29 cellular contexts compared by ENCODE assay signal in the genomic region with DNA sequence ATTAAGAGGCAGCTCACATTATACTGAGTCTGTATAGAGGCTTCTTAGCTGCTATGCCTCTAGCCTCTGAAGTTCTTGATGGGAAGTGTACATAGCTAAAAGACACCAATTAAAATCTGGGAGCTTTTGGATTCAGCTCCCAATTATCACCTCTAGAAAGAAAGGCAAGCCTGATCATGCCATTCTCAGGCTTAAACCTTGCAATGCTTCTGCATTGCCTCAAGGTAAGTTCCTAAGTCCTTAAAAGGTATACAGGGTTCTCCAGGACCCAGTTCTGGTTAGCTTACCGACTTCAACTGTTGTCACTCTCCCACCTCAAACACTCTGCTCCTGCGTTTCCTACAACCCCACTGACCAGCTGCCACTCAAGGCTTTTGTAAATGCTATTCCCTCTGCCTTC. TPM values are rescaled to one million over a fixed set of nuclear protein-coding genes. Genes with fewer than 3 reads are reported as not detected.
"Had no signal": no experiment of that assay in that cellular context is flagged by ENCODE, and none has a peak within 500 bp of the region (broad histone marks: within the 10 kb centered on the region; RNA-seq: fewer than 3 reads in every experiment).

No MANE protein-coding gene starts in this region.

- H3K36me3 Mint-ChIP-seq: activated naive CD4-positive, alpha-beta T cell treated with anti-CD3 and anti-CD28 coated beads, Interleukin-2, amount 50 U/mL, for 24 hours; naive thymus-derived CD8-positive, alpha-beta T cell; stimulated activated memory B cell treated with anti-CD40 and anti-IgM and Interleukin-4, amounts not matched to agents 10 μg/mL and 1 μg/mL and 100 μg/mL, for 72 hours had no signal

- H3K27ac ChIP-seq: parathyroid adenoma, psoas muscle, sigmoid colon, tibial artery had no signal

- H3K27ac Mint-ChIP-seq: activated CD4-positive, alpha-beta memory T cell treated with anti-CD3 and anti-CD28 coated beads, Interleukin-2, amount 10 ng/mL, durations not matched to agents 7 days and 5 days; activated CD4-positive, alpha-beta T cell treated with anti-CD3 and anti-CD28 coated beads, Interleukin-2, amount 10 ng/mL, durations not matched to agents 7 days and 5 days; activated naive CD4-positive, alpha-beta T cell treated with anti-CD3 and anti-CD28 coated beads, Interleukin-2, amount 50 U/mL, for 24 hours; activated naive CD8-positive, alpha-beta T cell treated with anti-CD3 and anti-CD28 coated beads, Interleukin-2, amount 50 U/mL, for 24 hours; activated T-cell treated with anti-CD3 and anti-CD28 coated beads, Interleukin-2, amount 50 U/mL, for 24 hours; dendritic cell treated with granulocyte-macrophage colony-stimulating factor and Interleukin-4, amounts not matched to agents 40 ng/mL and 50 ng/mL, for 4 days; endodermal cell; stimulated activated memory B cell treated with anti-CD40 and anti-IgM and Interleukin-4, amounts not matched to agents 10 μg/mL and 1 μg/mL and 100 μg/mL, for 72 hours; stimulated activated naive CD8-positive, alpha-beta T cell treated with anti-CD3 and anti-CD28 coated beads, Interleukin-15, amount 100 ng/mL, for 72 hours had no signal

- H3K9ac ChIP-seq: parathyroid adenoma had no signal

- ATAC-seq: activated naive CD8-positive, alpha-beta T cell treated with anti-CD3 and anti-CD28 coated beads, Interleukin-2, amount 50 U/mL, for 24 hours; left colon; naive thymus-derived CD8-positive, alpha-beta T cell; psoas muscle; stimulated activated memory B cell treated with anti-CD40 and anti-IgM and Interleukin-4, amounts not matched to agents 10 μg/mL and 1 μg/mL and 100 μg/mL, for 72 hours; stimulated activated naive CD8-positive, alpha-beta T cell treated with anti-CD3 and anti-CD28 coated beads, Interleukin-15, amount 100 ng/mL, for 72 hours had no signal

- H3K79me2 ChIP-seq: parathyroid adenoma had no signal

- H3K4me1 Mint-ChIP-seq: activated CD4-positive, alpha-beta memory T cell treated with anti-CD3 and anti-CD28 coated beads, Interleukin-2, amount 10 ng/mL, durations not matched to agents 7 days and 5 days; activated CD4-positive, alpha-beta T cell treated with anti-CD3 and anti-CD28 coated beads, Interleukin-2, amount 10 ng/mL, durations not matched to agents 7 days and 5 days; activated naive CD4-positive, alpha-beta T cell treated with anti-CD3 and anti-CD28 coated beads, Interleukin-2, amount 50 U/mL, for 24 hours; activated naive CD8-positive, alpha-beta T cell treated with anti-CD3 and anti-CD28 coated beads, Interleukin-2, amount 50 U/mL, for 24 hours; central memory CD8-positive, alpha-beta T cell; naive thymus-derived CD8-positive, alpha-beta T cell; neural crest cell; stimulated activated memory B cell treated with anti-CD40 and anti-IgM and Interleukin-4, amounts not matched to agents 10 μg/mL and 1 μg/mL and 100 μg/mL, for 72 hours; stimulated activated naive CD8-positive, alpha-beta T cell treated with anti-CD3 and anti-CD28 coated beads, Interleukin-15, amount 100 ng/mL, for 72 hours had no signal

- H3K9me3 Mint-ChIP-seq: activated CD4-positive, alpha-beta memory T cell treated with anti-CD3 and anti-CD28 coated beads, Interleukin-2, amount 10 ng/mL, durations not matched to agents 7 days and 5 days; activated CD4-positive, alpha-beta T cell treated with anti-CD3 and anti-CD28 coated beads, Interleukin-2, amount 10 ng/mL, durations not matched to agents 7 days and 5 days; activated naive CD4-positive, alpha-beta T cell treated with anti-CD3 and anti-CD28 coated beads, Interleukin-2, amount 50 U/mL, for 24 hours; activated naive CD8-positive, alpha-beta T cell treated with anti-CD3 and anti-CD28 coated beads, Interleukin-2, amount 50 U/mL, for 24 hours; activated T-cell treated with anti-CD3 and anti-CD28 coated beads, Interleukin-2, amount 50 U/mL, for 24 hours; central memory CD8-positive, alpha-beta T cell; dendritic cell treated with granulocyte-macrophage colony-stimulating factor and Interleukin-4, amounts not matched to agents 40 ng/mL and 50 ng/mL, for 4 days; naive thymus-derived CD8-positive, alpha-beta T cell; stimulated activated memory B cell treated with anti-CD40 and anti-IgM and Interleukin-4, amounts not matched to agents 10 μg/mL and 1 μg/mL and 100 μg/mL, for 72 hours; stimulated activated naive CD8-positive, alpha-beta T cell treated with anti-CD3 and anti-CD28 coated beads, Interleukin-15, amount 100 ng/mL, for 72 hours had no signal

- H3K9me3 ChIP-seq: psoas muscle, sigmoid colon, tibial artery had no signal

- H3K4me3 ChIP-seq: psoas muscle, sigmoid colon, tibial artery had no signal

- H2AFZ ChIP-seq: parathyroid adenoma had no signal

- DNase-seq: activated CD4-positive, alpha-beta memory T cell treated with anti-CD3 and anti-CD28 coated beads, Interleukin-2, amount 10 ng/mL, durations not matched to agents 7 days and 5 days; activated CD4-positive, alpha-beta T cell treated with anti-CD3 and anti-CD28 coated beads for 1 hour; activated CD4-positive, alpha-beta T cell treated with anti-CD3 and anti-CD28 coated beads, Interleukin-2, amount 10 ng/mL, durations not matched to agents 7 days and 5 days; activated CD8-positive, alpha-beta memory T cell treated with anti-CD3 and anti-CD28 coated beads, Interleukin-2, amount 50 U/mL, for 48 hours; activated gamma-delta T cell treated with Interleukin-2 at 50 U/mL for 16 hours; activated naive CD8-positive, alpha-beta T cell treated with anti-CD3 and anti-CD28 coated beads, Interleukin-2, amount 50 U/mL, for 24 hours; activated T-cell treated with anti-CD3 and anti-CD28 coated beads, Interleukin-2, amount 50 U/mL, for 24 hours; amygdala; endodermal cell; head of caudate nucleus; hippocampal formation; kidney; left colon; naive thymus-derived CD8-positive, alpha-beta T cell; occipital lobe; psoas muscle; sigmoid colon; small intestine; stimulated activated CD4-positive, alpha-beta T cell treated with anti-CD3 and anti-CD28 coated beads, Interleukin-4, amount 100 ng/mL, for 24 hours; stimulated activated CD8-positive, alpha-beta memory T cell treated with anti-CD3 and anti-CD28 coated beads, Interleukin-4, amount 100 ng/mL, for 48 hours; stimulated activated naive CD8-positive, alpha-beta T cell treated with anti-CD3 and anti-CD28 coated beads, Interleukin-15, amount 100 ng/mL, for 72 hours; T-helper 2 cell; tibial artery had no signal

- H3K27me3 ChIP-seq: sigmoid colon, tibial artery had no signal

- H3K36me3 ChIP-seq: sigmoid colon, tibial artery had no signal

- H3K27me3 Mint-ChIP-seq: activated CD4-positive, alpha-beta memory T cell treated with anti-CD3 and anti-CD28 coated beads, Interleukin-2, amount 10 ng/mL, durations not matched to agents 7 days and 5 days; activated CD4-positive, alpha-beta T cell treated with anti-CD3 and anti-CD28 coated beads, Interleukin-2, amount 10 ng/mL, durations not matched to agents 7 days and 5 days; activated naive CD4-positive, alpha-beta T cell treated with anti-CD3 and anti-CD28 coated beads, Interleukin-2, amount 50 U/mL, for 24 hours; activated naive CD8-positive, alpha-beta T cell treated with anti-CD3 and anti-CD28 coated beads, Interleukin-2, amount 50 U/mL, for 24 hours; activated T-cell treated with anti-CD3 and anti-CD28 coated beads, Interleukin-2, amount 50 U/mL, for 24 hours; central memory CD8-positive, alpha-beta T cell; dendritic cell treated with granulocyte-macrophage colony-stimulating factor and Interleukin-4, amounts not matched to agents 40 ng/mL and 50 ng/mL, for 4 days; naive thymus-derived CD8-positive, alpha-beta T cell; stimulated activated memory B cell treated with anti-CD40 and anti-IgM and Interleukin-4, amounts not matched to agents 10 μg/mL and 1 μg/mL and 100 μg/mL, for 72 hours; stimulated activated naive CD8-positive, alpha-beta T cell treated with anti-CD3 and anti-CD28 coated beads, Interleukin-15, amount 100 ng/mL, for 72 hours had no signal

- H3K4me3 Mint-ChIP-seq: activated CD4-positive, alpha-beta memory T cell treated with anti-CD3 and anti-CD28 coated beads, Interleukin-2, amount 10 ng/mL, durations not matched to agents 7 days and 5 days; activated CD4-positive, alpha-beta T cell treated with anti-CD3 and anti-CD28 coated beads, Interleukin-2, amount 10 ng/mL, durations not matched to agents 7 days and 5 days; activated naive CD4-positive, alpha-beta T cell treated with anti-CD3 and anti-CD28 coated beads, Interleukin-2, amount 50 U/mL, for 24 hours; activated naive CD8-positive, alpha-beta T cell treated with anti-CD3 and anti-CD28 coated beads, Interleukin-2, amount 50 U/mL, for 24 hours; activated T-cell treated with anti-CD3 and anti-CD28 coated beads, Interleukin-2, amount 50 U/mL, for 24 hours; central memory CD8-positive, alpha-beta T cell; dendritic cell treated with granulocyte-macrophage colony-stimulating factor and Interleukin-4, amounts not matched to agents 40 ng/mL and 50 ng/mL, for 4 days; endodermal cell; naive thymus-derived CD8-positive, alpha-beta T cell; neural crest cell; stimulated activated memory B cell treated with anti-CD40 and anti-IgM and Interleukin-4, amounts not matched to agents 10 μg/mL and 1 μg/mL and 100 μg/mL, for 72 hours; stimulated activated naive CD8-positive, alpha-beta T cell treated with anti-CD3 and anti-CD28 coated beads, Interleukin-15, amount 100 ng/mL, for 72 hours had no signal

RNA-seq across cellular contexts. Expression of a gene that starts 17.5 kb away (rescaled TPM):
- total RNA-seq: neural crest cell had no signal
